ENCODE assay signal across 8 cellular contexts in the genomic region with DNA sequence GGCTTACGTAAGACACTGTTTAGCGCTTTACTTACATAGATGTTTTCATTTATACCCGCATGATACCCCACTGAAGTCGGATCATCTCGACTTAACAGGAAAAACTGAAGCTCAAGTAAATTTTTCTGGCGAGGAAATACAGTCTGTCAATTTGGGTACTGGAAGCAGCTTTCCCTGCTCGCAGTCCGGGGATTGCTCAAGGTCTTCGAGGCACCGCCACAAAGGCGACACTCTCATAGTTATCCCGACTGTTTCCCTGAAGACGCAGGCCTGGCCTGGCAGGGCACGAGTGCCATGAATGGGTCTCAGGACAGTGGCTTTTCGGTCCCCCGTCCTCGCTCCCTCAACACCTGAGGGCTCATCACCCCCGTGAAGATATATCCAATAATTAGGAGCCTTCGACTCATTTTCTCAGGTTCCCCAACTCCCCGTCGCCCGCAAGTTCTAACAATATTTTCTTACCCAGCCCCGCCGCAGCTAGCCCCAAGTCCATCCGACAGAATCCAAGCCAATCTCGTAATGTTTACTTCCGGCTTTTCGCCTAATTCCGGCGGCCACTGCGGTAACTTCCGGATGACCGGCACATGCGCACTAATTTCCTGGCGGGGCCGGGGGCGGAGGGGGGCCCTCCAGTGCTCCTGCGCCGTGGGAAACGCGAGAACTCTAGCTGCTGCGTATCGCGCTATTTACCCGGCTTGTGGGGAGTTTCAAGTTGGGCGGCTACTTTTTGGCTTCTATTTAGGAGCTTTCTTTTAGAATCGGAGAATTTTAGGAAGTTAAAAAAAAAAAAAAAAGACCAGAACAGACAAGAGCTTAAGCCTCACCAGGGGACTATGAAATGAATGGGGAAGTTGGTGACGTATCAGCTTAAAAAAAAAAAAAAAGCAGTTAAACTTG. TPM values are rescaled to one million over a fixed set of nuclear protein-coding genes. Genes with fewer than 3 reads are reported as not detected.
DNase-seq lines count a peak whose midpoint lies in the region; ATAC-seq and TF ChIP-seq lines count a peak whose summit lies in the region.

A gene (minus strand): TSS at position 521 of the 897 bp plus-strand sequence. CDS start 3,787 bp downstream, outside the sequence.

- H3K4me3 ChIP-seq in liver (ENCODE audit: low read depth in 1 of 3, low read length in 3 of 3) = peak within 1 kb of the TSS; percentile 60 to 97 (median 92)

- H3K36me3 ChIP-seq in liver (ENCODE audit: control insufficient read depth in 4 of 4, insufficient read depth in 3 of 4, low read depth in 1 of 4, low read length in 3 of 4) = peaks cover 0 to 15% (median 11%) of the 10 kb centered on the region in 4 donors

- no peaks in the 10 kb centered on the region for H3K9me3 ChIP-seq in liver (ENCODE audit: control insufficient read depth in 4 of 4, low read length in 3 of 4)

- TF ChIP-seq CTCF in liver (IDR thresholded peaks at IDR 0.05; ENCODE audit: low read depth, low read length, missing input control) = no peak

- ATAC-seq in GM19395 (IDR thresholded peaks at IDR 0.05; ENCODE audit: unreplicated experiment) (peak; percentile 68), HG03565 (IDR thresholded peaks at IDR 0.05; ENCODE audit: unreplicated experiment) (peak; percentile 56)

- WGBS in liver = under 1% methylated on average over 48 of the region's 48 CpGs

- peak within 1 kb of the TSS; percentile 91 to 92 for H3K27ac ChIP-seq in liver (ENCODE audit: low read depth in 1 of 2, low read length in 2 of 2)

- H3K4me1 ChIP-seq in liver (ENCODE audit: control insufficient read depth in 4 of 4, insufficient read depth in 4 of 4, low read length in 3 of 4) = peaks cover 5 to 19% (median 12%) of the 10 kb centered on the region in 4 donors

- H3K27me3 ChIP-seq in liver (ENCODE audit: control insufficient read depth in 4 of 4, insufficient read depth in 4 of 4, low read length in 3 of 4) = no peaks in the 10 kb centered on the region

- DNase-seq in C1 segment of cervical spinal cord (lab: John Stamatoyannopoulos, UW) (peak; percentile 48 to 93 (median 86)), NCI-H774 (lab: John Stamatoyannopoulos, UW) (peak; percentile 92), dermis microvascular lymphatic vessel endothelial cell (ENCODE audit: low read depth in 2 of 2) (peak; percentile 93 to 97)
- peak; percentile 91 for DNase-seq in activated CD4-positive, alpha-beta T cell treated with anti-CD3 and anti-CD28 coated beads, Interleukin-2, amount 50 U/mL, for 4 hours
- peak; percentile 96 for DNase-seq in stimulated activated CD4-positive, alpha-beta T cell treated with anti-CD3 and anti-CD28 coated beads, Interleukin-4, amount 100 ng/mL, for 24 hours

- no peak for TF ChIP-seq RAD21 in liver (IDR thresholded peaks at IDR 0.05)

- H3K9ac ChIP-seq in liver (ENCODE audit: low read depth in 1 of 2, low read length in 2 of 2) = peak within 1 kb of the TSS; percentile 83 to 95

TF ChIP-seq in liver, 16 proteins besides CTCF, POLR2A, EP300 and RAD21:
- TF ChIP-seq, protein P1, sequence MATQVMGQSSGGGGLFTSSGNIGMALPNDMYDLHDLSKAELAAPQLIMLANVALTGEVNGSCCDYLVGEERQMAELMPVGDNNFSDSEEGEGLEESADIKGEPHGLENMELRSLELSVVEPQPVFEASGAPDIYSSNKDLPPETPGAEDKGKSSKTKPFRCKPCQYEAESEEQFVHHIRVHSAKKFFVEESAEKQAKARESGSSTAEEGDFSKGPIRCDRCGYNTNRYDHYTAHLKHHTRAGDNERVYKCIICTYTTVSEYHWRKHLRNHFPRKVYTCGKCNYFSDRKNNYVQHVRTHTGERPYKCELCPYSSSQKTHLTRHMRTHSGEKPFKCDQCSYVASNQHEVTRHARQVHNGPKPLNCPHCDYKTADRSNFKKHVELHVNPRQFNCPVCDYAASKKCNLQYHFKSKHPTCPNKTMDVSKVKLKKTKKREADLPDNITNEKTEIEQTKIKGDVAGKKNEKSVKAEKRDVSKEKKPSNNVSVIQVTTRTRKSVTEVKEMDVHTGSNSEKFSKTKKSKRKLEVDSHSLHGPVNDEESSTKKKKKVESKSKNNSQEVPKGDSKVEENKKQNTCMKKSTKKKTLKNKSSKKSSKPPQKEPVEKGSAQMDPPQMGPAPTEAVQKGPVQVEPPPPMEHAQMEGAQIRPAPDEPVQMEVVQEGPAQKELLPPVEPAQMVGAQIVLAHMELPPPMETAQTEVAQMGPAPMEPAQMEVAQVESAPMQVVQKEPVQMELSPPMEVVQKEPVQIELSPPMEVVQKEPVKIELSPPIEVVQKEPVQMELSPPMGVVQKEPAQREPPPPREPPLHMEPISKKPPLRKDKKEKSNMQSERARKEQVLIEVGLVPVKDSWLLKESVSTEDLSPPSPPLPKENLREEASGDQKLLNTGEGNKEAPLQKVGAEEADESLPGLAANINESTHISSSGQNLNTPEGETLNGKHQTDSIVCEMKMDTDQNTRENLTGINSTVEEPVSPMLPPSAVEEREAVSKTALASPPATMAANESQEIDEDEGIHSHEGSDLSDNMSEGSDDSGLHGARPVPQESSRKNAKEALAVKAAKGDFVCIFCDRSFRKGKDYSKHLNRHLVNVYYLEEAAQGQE (IDR thresholded peaks at IDR 0.05) = no peak
- TF ChIP-seq GABPA (IDR thresholded peaks at IDR 0.05 in 1 of 2, conservative IDR thresholded peaks at IDR 0.05 in 1 of 2) (peak; percentile 89 to 97), HNF4A (conservative IDR thresholded peaks at IDR 0.05) (peak; percentile 24), FOXA1 (IDR thresholded peaks at IDR 0.05) (no peak), SP1 (IDR thresholded peaks at IDR 0.05) (peak; percentile 46), NR2F2 (IDR thresholded peaks at IDR 0.05) (no peak), TAF1 (conservative IDR thresholded peaks at IDR 0.05) (peak; percentile 84), RXRA (IDR thresholded peaks at IDR 0.05) (peak in 1 of 2 donors; percentile 10), JUND (IDR thresholded peaks at IDR 0.05) (no peak), HNF4G (IDR thresholded peaks at IDR 0.05) (no peak), EGR1 (IDR thresholded peaks at IDR 0.05; ENCODE audit: low read depth in 2 of 2) (peak; percentile 88 to 89), FOXA2 (IDR thresholded peaks at IDR 0.05) (peak; percentile 16)
- TF ChIP-seq, protein P2, sequence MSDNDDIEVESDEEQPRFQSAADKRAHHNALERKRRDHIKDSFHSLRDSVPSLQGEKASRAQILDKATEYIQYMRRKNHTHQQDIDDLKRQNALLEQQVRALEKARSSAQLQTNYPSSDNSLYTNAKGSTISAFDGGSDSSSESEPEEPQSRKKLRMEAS (IDR thresholded peaks at IDR 0.05) = peak; percentile 73
- TF ChIP-seq, protein P3, sequence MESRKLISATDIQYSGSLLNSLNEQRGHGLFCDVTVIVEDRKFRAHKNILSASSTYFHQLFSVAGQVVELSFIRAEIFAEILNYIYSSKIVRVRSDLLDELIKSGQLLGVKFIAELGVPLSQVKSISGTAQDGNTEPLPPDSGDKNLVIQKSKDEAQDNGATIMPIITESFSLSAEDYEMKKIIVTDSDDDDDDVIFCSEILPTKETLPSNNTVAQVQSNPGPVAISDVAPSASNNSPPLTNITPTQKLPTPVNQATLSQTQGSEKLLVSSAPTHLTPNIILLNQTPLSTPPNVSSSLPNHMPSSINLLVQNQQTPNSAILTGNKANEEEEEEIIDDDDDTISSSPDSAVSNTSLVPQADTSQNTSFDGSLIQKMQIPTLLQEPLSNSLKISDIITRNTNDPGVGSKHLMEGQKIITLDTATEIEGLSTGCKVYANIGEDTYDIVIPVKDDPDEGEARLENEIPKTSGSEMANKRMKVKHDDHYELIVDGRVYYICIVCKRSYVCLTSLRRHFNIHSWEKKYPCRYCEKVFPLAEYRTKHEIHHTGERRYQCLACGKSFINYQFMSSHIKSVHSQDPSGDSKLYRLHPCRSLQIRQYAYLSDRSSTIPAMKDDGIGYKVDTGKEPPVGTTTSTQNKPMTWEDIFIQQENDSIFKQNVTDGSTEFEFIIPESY (IDR thresholded peaks at IDR 0.05) = peak; percentile 98
TF ChIP-seq in liver: peak in this region for 9.

RNA-seq across cellular contexts. Expression of the gene that starts here (rescaled TPM):
- total RNA-seq in dermis microvascular lymphatic vessel endothelial cell = 35.9 and 40.3 TPM in 2 replicates
- total RNA-seq in liver = 10 to 100 TPM; 18.2 to 21.8 TPM
- polyA plus RNA-seq in liver = 10 to 100 TPM in 1 of 2 donors, 1 to 10 TPM in 1; 7.1 to 17.0 TPM

Comparison
In these comparisons a context has a peak if more than half of its experiments do, and no peak if none do; other contexts are left out.
1. Peak in every context shown above with its lines: DNase-seq, ATAC-seq, H3K4me3 ChIP-seq and H3K27ac ChIP-seq.